25 cellular contexts compared by ENCODE assay signal in genomic region chr20:62018437-62019143, GRCh38. TPM values are rescaled to one million over a fixed set of nuclear protein-coding genes. Genes with fewer than 3 reads are reported as not detected.
DNase-seq lines count a peak whose midpoint lies in the region; ATAC-seq, FAIRE-seq and TF ChIP-seq lines count a peak whose summit lies in the region.
"Had no signal": no experiment of that assay in that cellular context is flagged by ENCODE, and none has a peak within 500 bp of the region (broad histone marks: within the 10 kb centered on the region; RNA-seq: fewer than 3 reads in every experiment).

No MANE protein-coding gene starts in this region.

- H3K4me3 ChIP-seq in kidney (ENCODE audit: low read length in 2 of 2) = no peak overlapping the region
- no peak overlapping the region for H3K4me3 ChIP-seq in gastrocnemius medialis
- H3K4me3 ChIP-seq: K562 had no signal

- H3K27ac Mint-ChIP-seq in stimulated activated naive CD8-positive, alpha-beta T cell treated with anti-CD3 and anti-CD28 coated beads, Interleukin-15, amount 100 ng/mL, for 72 hours = peak overlapping the region in 1 of 2 donors; percentile 74

- intact Hi-C loops in kidney (cut with DNase I) (loop anchor here (10.0 kb wide), 1 partner anchor 116 kb away; no protein-coding TSS in a partner anchor), gastrocnemius medialis (cut with DNase I; ENCODE audit: low total_unique reads) (no loop called here)

- ATAC-seq in stimulated activated naive CD8-positive, alpha-beta T cell treated with anti-CD3 and anti-CD28 coated beads, Interleukin-15, amount 100 ng/mL, for 72 hours = peak; percentile 49
- no peak for ATAC-seq in stimulated activated naive CD8-positive, alpha-beta T cell treated with anti-CD3 and anti-CD28 coated beads, Interleukin-15, Interleukin-2, amounts not matched to agents 100 U/mL and 50 U/mL, for 24 hours
- no peak for ATAC-seq in gastrocnemius medialis
- ATAC-seq: K562, SK-N-SH treated with all-trans-retinoic acid at 6 μM for 48 hours had no signal

- FAIRE-seq in kidney (lab: Jason Lieb, UNC) (no peak), D721Med (lab: Jason Lieb, UNC) (no peak)
- FAIRE-seq: G401.6, GM12892, K562 had no signal

- DNase-seq in stimulated activated naive CD8-positive, alpha-beta T cell treated with anti-CD3 and anti-CD28 coated beads, Interleukin-15, amount 100 ng/mL, for 72 hours = no peak
- no peak for DNase-seq in stimulated activated naive CD8-positive, alpha-beta T cell treated with anti-CD3 and anti-CD28 coated beads, Interleukin-15, Interleukin-2, amounts not matched to agents 100 U/mL and 50 U/mL, for 24 hours
- DNase-seq in kidney = peak; percentile 69
- DNase-seq in gastrocnemius medialis = no peak
- no peak for DNase-seq in NCI-H2107 treated with DMSO at 0.1 percent for 48 hours (lab: John Stamatoyannopoulos, UW; ENCODE audit: unreplicated experiment)
- no peak for DNase-seq in D721Med (ENCODE audit: insufficient read length, low spot score)
- no peak for DNase-seq in NCI-H82 (lab: John Stamatoyannopoulos, UW)
- DNase-seq: 8988T; AML-193; Calu3; MM.1S; NCI-H1092; NCI-H1436; NCI-H187 treated with DMSO at 0.1 percent for 48 hours; NCI-H226; NCI-H510A treated with DMSO at 0.1 percent for 48 hours; NCI-H748 treated with DMSO at 0.1 percent for 48 hours; NK-92 treated with Interleukin-12 subunit alpha and Interleukin-12 subunit beta, amount 100 ng/mL, for 24 hours had no signal

- H3K9me3 Mint-ChIP-seq in stimulated activated naive CD8-positive, alpha-beta T cell treated with anti-CD3 and anti-CD28 coated beads, Interleukin-15, amount 100 ng/mL, for 72 hours = no peaks in the 10 kb centered on the region
- H3K9me3 Mint-ChIP-seq: CD8-positive, alpha-beta memory T cell had no signal

- no peak overlapping the region for H3K9ac ChIP-seq in kidney (ENCODE audit: low read length in 2 of 2)

- TF ChIP-seq CTCF in kidney (IDR thresholded peaks at IDR 0.05; ENCODE audit: borderline replicate concordance, extremely low read depth, insufficient read depth) (no peak), gastrocnemius medialis (IDR thresholded peaks at IDR 0.05 in 4 of 5, conservative IDR thresholded peaks at IDR 0.05 in 1 of 5) (no peak), D721Med (IDR thresholded peaks at IDR 0.05; ENCODE audit: insufficient read depth, missing control alignments) (no peak)

- H3K9me3 ChIP-seq in kidney (ENCODE audit: control insufficient read depth in 1 of 2, low read length in 2 of 2) (no peaks in the 10 kb centered on the region), gastrocnemius medialis (no peaks in the 10 kb centered on the region)

- H3K27me3 Mint-ChIP-seq in stimulated activated naive CD8-positive, alpha-beta T cell treated with anti-CD3 and anti-CD28 coated beads, Interleukin-15, amount 100 ng/mL, for 72 hours = no peaks in the 10 kb centered on the region

- H3K4me1 ChIP-seq in kidney (ENCODE audit: control insufficient read depth in 1 of 2, insufficient read depth in 1 of 2, low read depth in 1 of 2, low read length in 2 of 2) (peaks cover 17 to 28% of the 10 kb centered on the region in 2 donors), gastrocnemius medialis (peaks cover 32 to 52% of the 10 kb centered on the region in 2 donors)

- no peak overlapping the region for H3K4me3 Mint-ChIP-seq in stimulated activated naive CD8-positive, alpha-beta T cell treated with anti-CD3 and anti-CD28 coated beads, Interleukin-15, amount 100 ng/mL, for 72 hours
- H3K4me3 Mint-ChIP-seq: CD8-positive, alpha-beta memory T cell had no signal

- H3K27ac ChIP-seq in kidney (ENCODE audit: low read depth in 2 of 2, low read length in 2 of 2) = no peak overlapping the region
- peak overlapping the region; percentile 47 to 78 (median 62) for H3K27ac ChIP-seq in gastrocnemius medialis
- H3K27ac ChIP-seq: C4-2B, RWPE1 had no signal

- no peaks in the 10 kb centered on the region for H3K36me3 ChIP-seq in kidney (ENCODE audit: control insufficient read depth in 1 of 2, insufficient read depth in 2 of 2, low read length in 2 of 2)
- no peaks in the 10 kb centered on the region for H3K36me3 ChIP-seq in gastrocnemius medialis

- peaks cover 47% of the 10 kb centered on the region for H3K4me1 Mint-ChIP-seq in stimulated activated naive CD8-positive, alpha-beta T cell treated with anti-CD3 and anti-CD28 coated beads, Interleukin-15, amount 100 ng/mL, for 72 hours

- no peaks in the 10 kb centered on the region for H3K27me3 ChIP-seq in gastrocnemius medialis

- in situ Hi-C loops in gastrocnemius medialis (cut with MboI; ENCODE audit: low sequenced_read_pairs in 4 of 4) = loop anchor here in 2 of 4 donors (25.0 kb wide), 2 partner anchors 119 to 369 kb away; partner anchors contain the start of genes PSMA7 (in 2 of the 2), SS18L1 (in 2 of the 2) and RPS21 (in 1 of the 2)

- no peak for TF ChIP-seq POLR2A in gastrocnemius medialis (IDR thresholded peaks at IDR 0.05)

RNA-seq across cellular contexts. Expression of gene TAF4, which starts 47.1 kb away (rescaled TPM):
- 18.4 TPM for total RNA-seq in kidney
- 3.7 TPM for polyA plus RNA-seq in kidney (ENCODE audit: insufficient read depth, low read depth, low replicate concordance)
- total RNA-seq in gastrocnemius medialis = 10 to 100 TPM in 3 of 4 donors, 1 to 10 TPM in 1; 8.0 to 24.9 (median 13.9) TPM

Comparison
In these comparisons a context has a peak if more than half of its experiments do, and no peak if none do; other contexts are left out.
1. H3K27ac ChIP-seq: peak in gastrocnemius medialis (4 of 4); none in kidney (0 of 2).